In genomic region chr11:71526796-71527575, GRCh38 we compare ENCODE assay signal across 8 cellular contexts. TPM values are rescaled to one million over a fixed set of nuclear protein-coding genes. Genes with fewer than 3 reads are reported as not detected.
"Had no signal": no experiment of that assay in that cellular context is flagged by ENCODE, and none has a peak within 500 bp of the region (broad histone marks: within the 10 kb centered on the region; RNA-seq: fewer than 3 reads in every experiment).

KRTAP5-7 (plus strand) TSS chr11:71527267; CDS start chr11:71527301, 34 bp downstream.

RNA-seq across cellular contexts. Expression of gene KRTAP5-7, which starts in this region (rescaled TPM):
- total RNA-seq: esophagus muscularis mucosa, fibroblast of villous mesenchyme, gastrocnemius medialis, left ventricle myocardium inferior, lung microvascular endothelial cell, mucosa of gallbladder, psoas muscle, thoracic aorta had no signal
